30 cellular contexts compared by ENCODE assay signal in genomic region chrX:134569306-134569705, GRCh38.
"Had no signal": no experiment of that assay in that cellular context is flagged by ENCODE, and none has a peak within 500 bp of the region (broad histone marks: within the 10 kb centered on the region; RNA-seq: fewer than 3 reads in every experiment).

No MANE protein-coding gene starts in this region.

- H3K4me1 ChIP-seq: colonic mucosa, esophagus squamous epithelium, left lung, parathyroid adenoma, psoas muscle, sigmoid colon, spleen, tibial nerve, upper lobe of left lung had no signal

- FAIRE-seq: islet of Langerhans, urothelium cell line had no signal

- H3K36me3 Mint-ChIP-seq: mesothelial cell of epicardium; naive B cell; natural killer cell treated with Interleukin-12 subunit alpha and Interleukin-12 subunit beta and Interleukin-15 and Interleukin-18, amount 100 ng/mL, for 72 hours; neural progenitor cell; stimulated activated memory B cell treated with anti-CD40 and anti-IgM and Interleukin-4, amounts not matched to agents 10 μg/mL and 1 μg/mL and 100 μg/mL, for 72 hours had no signal

- H3K9me3 Mint-ChIP-seq: dendritic cell treated with granulocyte-macrophage colony-stimulating factor and Interleukin-4, amounts not matched to agents 40 ng/mL and 50 ng/mL, for 4 days; natural killer cell treated with Interleukin-12 subunit alpha and Interleukin-12 subunit beta and Interleukin-15 and Interleukin-18, amount 100 ng/mL, for 72 hours; neural progenitor cell; stimulated activated memory B cell treated with anti-CD40 and anti-IgM and Interleukin-4, amounts not matched to agents 10 μg/mL and 1 μg/mL and 100 μg/mL, for 72 hours; stimulated activated naive CD8-positive, alpha-beta T cell treated with anti-CD3 and anti-CD28 coated beads, Interleukin-15, Interleukin-2, amounts not matched to agents 100 ng/mL and 50 ng/mL, for 24 hours had no signal

- DNase-seq: colonic mucosa; effector CD8-positive, alpha-beta T cell; endodermal cell; esophagus squamous epithelium; foreskin melanocyte; glutamatergic neuron; heart right ventricle; hippocampal formation; left cardiac atrium; left lung; mesenchymal stem cell; mucosa of descending colon; naive B cell; psoas muscle; right cardiac atrium; sigmoid colon; spleen; stimulated activated CD4-positive, alpha-beta T cell treated with anti-CD3 and anti-CD28 coated beads, Interleukin-4, amount 100 ng/mL, for 4 hours; upper lobe of left lung had no signal

- H3K27me3 Mint-ChIP-seq: dendritic cell treated with granulocyte-macrophage colony-stimulating factor and Interleukin-4, amounts not matched to agents 40 ng/mL and 50 ng/mL, for 4 days; stimulated activated naive CD8-positive, alpha-beta T cell treated with anti-CD3 and anti-CD28 coated beads, Interleukin-15, Interleukin-2, amounts not matched to agents 100 ng/mL and 50 ng/mL, for 24 hours had no signal

- H3K4me1 Mint-ChIP-seq: naive B cell; stimulated activated memory B cell treated with anti-CD40 and anti-IgM and Interleukin-4, amounts not matched to agents 10 μg/mL and 1 μg/mL and 100 μg/mL, for 72 hours had no signal

- H3K4me3 Mint-ChIP-seq: dendritic cell treated with granulocyte-macrophage colony-stimulating factor and Interleukin-4, amounts not matched to agents 40 ng/mL and 50 ng/mL, for 4 days; endodermal cell; mesothelial cell of epicardium; naive B cell; natural killer cell treated with Interleukin-12 subunit alpha and Interleukin-12 subunit beta and Interleukin-15 and Interleukin-18, amount 100 ng/mL, for 72 hours; neural progenitor cell; stimulated activated memory B cell treated with anti-CD40 and anti-IgM and Interleukin-4, amounts not matched to agents 10 μg/mL and 1 μg/mL and 100 μg/mL, for 72 hours; stimulated activated naive CD8-positive, alpha-beta T cell treated with anti-CD3 and anti-CD28 coated beads, Interleukin-15, Interleukin-2, amounts not matched to agents 100 ng/mL and 50 ng/mL, for 24 hours had no signal

- H3K9me3 ChIP-seq: colonic mucosa, esophagus squamous epithelium, heart right ventricle, left lung, mucosa of descending colon, psoas muscle, sigmoid colon, spleen, thoracic aorta, tibial nerve, upper lobe of left lung had no signal

- H3K27ac Mint-ChIP-seq: dendritic cell treated with granulocyte-macrophage colony-stimulating factor and Interleukin-4, amounts not matched to agents 40 ng/mL and 50 ng/mL, for 4 days; endodermal cell; mesothelial cell of epicardium; naive B cell; natural killer cell treated with Interleukin-12 subunit alpha and Interleukin-12 subunit beta and Interleukin-15 and Interleukin-18, amount 100 ng/mL, for 72 hours; neural progenitor cell; stimulated activated memory B cell treated with anti-CD40 and anti-IgM and Interleukin-4, amounts not matched to agents 10 μg/mL and 1 μg/mL and 100 μg/mL, for 72 hours; stimulated activated naive CD8-positive, alpha-beta T cell treated with anti-CD3 and anti-CD28 coated beads, Interleukin-15, Interleukin-2, amounts not matched to agents 100 ng/mL and 50 ng/mL, for 24 hours had no signal

- H3K4me3 ChIP-seq: colonic mucosa, esophagus squamous epithelium, heart right ventricle, left lung, mucosa of descending colon, neural progenitor cell, psoas muscle, sigmoid colon, spleen, thoracic aorta, tibial nerve, upper lobe of left lung had no signal

- ATAC-seq: left lung; mucosa of descending colon; natural killer cell treated with Interleukin-12 subunit alpha and Interleukin-12 subunit beta and Interleukin-15 and Interleukin-18, amount 100 ng/mL, for 72 hours; right cardiac atrium; stimulated activated memory B cell treated with anti-CD40 and anti-IgM and Interleukin-4, amounts not matched to agents 10 μg/mL and 1 μg/mL and 100 μg/mL, for 72 hours had no signal

- H3K27ac ChIP-seq: colonic mucosa, esophagus squamous epithelium, left lung, neural progenitor cell, parathyroid adenoma, sigmoid colon, spleen, thoracic aorta, tibial nerve, upper lobe of left lung had no signal

- H3K4me2 ChIP-seq: neural progenitor cell had no signal
